ENCODE assay signal across 1 cellular context in genomic region chr12:113202300-113203075, GRCh38.
TF ChIP-seq lines count a peak whose summit lies in the region.

No MANE protein-coding gene starts in this region.

TF ChIP-seq in HepG2, 621 proteins besides CTCF, POLR2A, EP300 and RAD21:
- TF ChIP-seq CAMTA2 (CRISPR knock-in tag; IDR thresholded peaks at IDR 0.05; ENCODE audit: borderline replicate concordance) (no peak), NFIC (IDR thresholded peaks at IDR 0.05; ENCODE audit: low read length) (no peak), NCOA1 (CRISPR knock-in tag; IDR thresholded peaks at IDR 0.05) (no peak), ZNF12 (CRISPR knock-in tag; IDR thresholded peaks at IDR 0.05) (peak; percentile 95)
